In genomic region chr1:173301507-173301906, GRCh38 we compare ENCODE assay signal across 12 cellular contexts.
"Had no signal": no experiment of that assay in that cellular context is flagged by ENCODE, and none has a peak within 500 bp of the region (broad histone marks: within the 10 kb centered on the region; RNA-seq: fewer than 3 reads in every experiment).

No MANE protein-coding gene starts in this region.

- H3K27ac ChIP-seq: heart right ventricle, pancreas, stomach, thoracic aorta had no signal

- H3K4me1 ChIP-seq: pancreas had no signal

- H3K9me3 ChIP-seq: heart right ventricle, pancreas, stomach, thoracic aorta had no signal

- H3K4me3 ChIP-seq: heart right ventricle, pancreas, stomach, thoracic aorta had no signal

- ATAC-seq: activated CD8-positive, alpha-beta T cell treated with anti-CD3 and anti-CD28 coated beads, Interleukin-2, amount 10 ng/mL, durations not matched to agents 7 days and 5 days; heart right ventricle; pancreas; T-helper 17 cell; WTC11 had no signal

- DNase-seq: activated CD4-positive, alpha-beta T cell treated with anti-CD3 and anti-CD28 coated beads for 48 hours; activated CD8-positive, alpha-beta T cell treated with anti-CD3 and anti-CD28 coated beads, Interleukin-2, amount 10 ng/mL, durations not matched to agents 7 days and 5 days; activated naive CD4-positive, alpha-beta T cell; aorta; heart right ventricle; kidney; naive B cell; pancreas; stomach; T-helper 17 cell had no signal

- H3K27me3 ChIP-seq: heart right ventricle, pancreas, stomach had no signal

- H3K36me3 ChIP-seq: heart right ventricle, pancreas, stomach, thoracic aorta had no signal
